Comparison of ENCODE assay signal across 1 cellular context in the genomic region with DNA sequence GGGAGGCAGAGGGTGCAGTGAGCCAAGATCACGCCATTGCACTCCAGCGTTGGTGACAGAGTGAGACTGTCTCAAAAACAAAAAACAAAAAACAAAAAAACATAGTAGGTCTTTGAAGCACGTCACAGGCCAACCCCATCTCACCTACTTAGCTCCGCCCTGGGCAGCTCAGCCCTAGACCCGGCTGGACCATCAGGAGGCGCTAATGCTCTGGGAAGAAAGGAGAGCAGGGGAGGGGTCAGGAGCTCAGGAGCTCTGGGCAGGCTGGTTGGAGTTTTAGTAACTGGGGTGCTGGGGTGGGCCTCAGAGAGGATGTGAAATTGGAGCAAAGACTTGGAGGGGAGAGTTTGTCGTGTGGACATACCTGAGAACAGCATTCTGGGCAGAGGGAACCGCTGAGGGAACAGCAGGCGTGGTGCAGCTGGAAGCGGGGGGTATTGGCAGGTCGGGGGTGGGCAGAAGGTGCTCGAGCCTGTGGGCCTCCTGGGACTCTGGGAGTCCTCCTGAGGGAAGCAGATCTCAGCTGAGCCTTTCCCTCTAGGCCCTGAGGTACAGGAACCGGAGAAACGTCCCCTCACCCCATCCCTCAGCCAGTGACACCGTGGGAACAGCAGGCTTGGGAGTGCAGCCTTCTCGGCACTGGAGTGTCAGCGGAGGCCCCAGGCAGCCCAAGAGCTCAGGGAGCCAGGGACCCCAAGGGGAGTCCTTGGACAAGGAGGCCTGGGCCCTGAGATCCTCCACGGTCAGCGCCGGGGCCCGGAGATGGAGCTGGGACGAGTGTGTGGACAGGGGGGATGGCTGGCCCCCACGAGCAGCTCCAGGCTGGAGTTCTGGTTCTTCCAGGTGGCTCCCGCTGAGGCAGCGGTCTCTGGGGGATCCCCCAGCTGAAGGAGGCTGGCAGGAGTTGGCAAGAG.
TF ChIP-seq lines count a peak whose summit lies in the region.

No MANE protein-coding gene starts in this region.

TF ChIP-seq in HepG2, 621 proteins besides CTCF, POLR2A, EP300 and RAD21:
- TF ChIP-seq, protein P1, sequence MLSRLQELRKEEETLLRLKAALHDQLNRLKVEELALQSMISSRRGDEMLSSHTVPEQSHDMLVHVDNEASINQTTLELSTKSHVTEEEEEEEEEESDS (CRISPR knock-in tag; IDR thresholded peaks at IDR 0.05; ENCODE audit: borderline replicate concordance) = no peak
- TF ChIP-seq ARNT2 (CRISPR knock-in tag; IDR thresholded peaks at IDR 0.05; ENCODE audit: low read depth) (no peak), ZNF883 (CRISPR knock-in tag; IDR thresholded peaks at IDR 0.05; ENCODE audit: not compliant biosample characterization) (peak; percentile 17), ZNF605 (CRISPR knock-in tag; IDR thresholded peaks at IDR 0.05) (0 out of 2 replicates have a peak, but pooled peaks have one; percentile 20), ZNF615 (CRISPR knock-in tag; IDR thresholded peaks at IDR 0.05; ENCODE audit: borderline replicate concordance) (no peak), ZNF382 (CRISPR knock-in tag; IDR thresholded peaks at IDR 0.05; ENCODE audit: borderline replicate concordance) (no peak), ZFP41 (CRISPR knock-in tag; IDR thresholded peaks at IDR 0.05; ENCODE audit: borderline replicate concordance) (no peak), NR1H2 (CRISPR knock-in tag; IDR thresholded peaks at IDR 0.05; ENCODE audit: borderline replicate concordance, low read depth) (no peak), ZSCAN20 (CRISPR knock-in tag; IDR thresholded peaks at IDR 0.05; ENCODE audit: borderline replicate concordance) (no peak), XRCC5 (optimal IDR thresholded peaks at IDR 0.05; ENCODE audit: low read length) (peak; percentile 21), ZSCAN25 (CRISPR knock-in tag; IDR thresholded peaks at IDR 0.05) (0 out of 2 replicates have a peak, but pooled peaks have one; percentile 32), TOE1 (CRISPR knock-in tag; IDR thresholded peaks at IDR 0.05) (no peak), SP1 (IDR thresholded peaks at IDR 0.05) (no peak), SP1 (CRISPR knock-in tag; IDR thresholded peaks at IDR 0.05) (0 out of 2 replicates have a peak, but pooled peaks have one; percentile 23), GATAD2A (CRISPR knock-in tag; IDR thresholded peaks at IDR 0.05) (no peak), ZKSCAN1 (IDR thresholded peaks at IDR 0.05; ENCODE audit: low read length) (peak; percentile 91), STAG1 (CRISPR knock-in tag; IDR thresholded peaks at IDR 0.05) (peak; percentile 26; the same call in 1 of the 2 replicates), ZFX (CRISPR knock-in tag; IDR thresholded peaks at IDR 0.05; ENCODE audit: low read depth) (0 out of 2 replicates have a peak, but pooled peaks have one; percentile 23), PTBP1 (IDR thresholded peaks at IDR 0.05; ENCODE audit: low read depth, low read length, poor library complexity, severe bottlenecking) (no peak), KLF15 (CRISPR knock-in tag; IDR thresholded peaks at IDR 0.05; ENCODE audit: borderline replicate concordance) (no peak), MAZ (IDR thresholded peaks at IDR 0.05; ENCODE audit: borderline replicate concordance, low read depth, low read length) (peak; percentile 43; the same call in 1 of the 2 replicates), MAZ (CRISPR knock-in tag; IDR thresholded peaks at IDR 0.05; ENCODE audit: low read depth) (no peak)
- TF ChIP-seq, protein P2, sequence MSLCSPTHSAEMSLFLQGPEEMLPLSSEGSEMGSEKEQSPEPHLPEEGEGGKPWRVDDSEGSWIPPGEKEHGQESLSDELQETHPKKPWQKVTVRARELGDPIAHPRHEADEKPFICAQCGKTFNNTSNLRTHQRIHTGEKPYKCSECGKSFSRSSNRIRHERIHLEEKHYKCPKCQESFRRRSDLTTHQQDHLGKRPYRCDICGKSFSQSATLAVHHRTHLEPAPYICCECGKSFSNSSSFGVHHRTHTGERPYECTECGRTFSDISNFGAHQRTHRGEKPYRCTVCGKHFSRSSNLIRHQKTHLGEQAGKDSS (CRISPR knock-in tag; IDR thresholded peaks at IDR 0.05; ENCODE audit: borderline replicate concordance, low read depth) = no peak
- TF ChIP-seq, protein P3, sequence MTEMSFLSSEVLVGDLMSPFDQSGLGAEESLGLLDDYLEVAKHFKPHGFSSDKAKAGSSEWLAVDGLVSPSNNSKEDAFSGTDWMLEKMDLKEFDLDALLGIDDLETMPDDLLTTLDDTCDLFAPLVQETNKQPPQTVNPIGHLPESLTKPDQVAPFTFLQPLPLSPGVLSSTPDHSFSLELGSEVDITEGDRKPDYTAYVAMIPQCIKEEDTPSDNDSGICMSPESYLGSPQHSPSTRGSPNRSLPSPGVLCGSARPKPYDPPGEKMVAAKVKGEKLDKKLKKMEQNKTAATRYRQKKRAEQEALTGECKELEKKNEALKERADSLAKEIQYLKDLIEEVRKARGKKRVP (CRISPR knock-in tag; IDR thresholded peaks at IDR 0.05) = no peak
- TF ChIP-seq, protein P4, sequence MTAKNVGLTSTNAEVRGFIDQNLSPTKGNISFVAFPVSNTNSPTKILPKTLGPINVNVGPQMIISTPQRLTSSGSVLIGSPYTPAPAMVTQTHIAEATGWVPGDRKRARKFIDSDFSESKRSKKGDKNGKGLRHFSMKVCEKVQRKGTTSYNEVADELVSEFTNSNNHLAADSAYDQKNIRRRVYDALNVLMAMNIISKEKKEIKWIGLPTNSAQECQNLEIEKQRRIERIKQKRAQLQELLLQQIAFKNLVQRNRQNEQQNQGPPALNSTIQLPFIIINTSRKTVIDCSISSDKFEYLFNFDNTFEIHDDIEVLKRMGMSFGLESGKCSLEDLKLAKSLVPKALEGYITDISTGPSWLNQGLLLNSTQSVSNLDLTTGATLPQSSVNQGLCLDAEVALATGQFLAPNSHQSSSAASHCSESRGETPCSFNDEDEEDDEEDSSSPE (CRISPR knock-in tag; IDR thresholded peaks at IDR 0.05) = no peak
- TF ChIP-seq, protein P5, sequence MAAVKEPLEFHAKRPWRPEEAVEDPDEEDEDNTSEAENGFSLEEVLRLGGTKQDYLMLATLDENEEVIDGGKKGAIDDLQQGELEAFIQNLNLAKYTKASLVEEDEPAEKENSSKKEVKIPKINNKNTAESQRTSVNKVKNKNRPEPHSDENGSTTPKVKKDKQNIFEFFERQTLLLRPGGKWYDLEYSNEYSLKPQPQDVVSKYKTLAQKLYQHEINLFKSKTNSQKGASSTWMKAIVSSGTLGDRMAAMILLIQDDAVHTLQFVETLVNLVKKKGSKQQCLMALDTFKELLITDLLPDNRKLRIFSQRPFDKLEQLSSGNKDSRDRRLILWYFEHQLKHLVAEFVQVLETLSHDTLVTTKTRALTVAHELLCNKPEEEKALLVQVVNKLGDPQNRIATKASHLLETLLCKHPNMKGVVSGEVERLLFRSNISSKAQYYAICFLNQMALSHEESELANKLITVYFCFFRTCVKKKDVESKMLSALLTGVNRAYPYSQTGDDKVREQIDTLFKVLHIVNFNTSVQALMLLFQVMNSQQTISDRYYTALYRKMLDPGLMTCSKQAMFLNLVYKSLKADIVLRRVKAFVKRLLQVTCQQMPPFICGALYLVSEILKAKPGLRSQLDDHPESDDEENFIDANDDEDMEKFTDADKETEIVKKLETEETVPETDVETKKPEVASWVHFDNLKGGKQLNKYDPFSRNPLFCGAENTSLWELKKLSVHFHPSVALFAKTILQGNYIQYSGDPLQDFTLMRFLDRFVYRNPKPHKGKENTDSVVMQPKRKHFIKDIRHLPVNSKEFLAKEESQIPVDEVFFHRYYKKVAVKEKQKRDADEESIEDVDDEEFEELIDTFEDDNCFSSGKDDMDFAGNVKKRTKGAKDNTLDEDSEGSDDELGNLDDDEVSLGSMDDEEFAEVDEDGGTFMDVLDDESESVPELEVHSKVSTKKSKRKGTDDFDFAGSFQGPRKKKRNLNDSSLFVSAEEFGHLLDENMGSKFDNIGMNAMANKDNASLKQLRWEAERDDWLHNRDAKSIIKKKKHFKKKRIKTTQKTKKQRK (IDR thresholded peaks at IDR 0.05; ENCODE audit: low read length) = no peak
- TF ChIP-seq, protein P6, sequence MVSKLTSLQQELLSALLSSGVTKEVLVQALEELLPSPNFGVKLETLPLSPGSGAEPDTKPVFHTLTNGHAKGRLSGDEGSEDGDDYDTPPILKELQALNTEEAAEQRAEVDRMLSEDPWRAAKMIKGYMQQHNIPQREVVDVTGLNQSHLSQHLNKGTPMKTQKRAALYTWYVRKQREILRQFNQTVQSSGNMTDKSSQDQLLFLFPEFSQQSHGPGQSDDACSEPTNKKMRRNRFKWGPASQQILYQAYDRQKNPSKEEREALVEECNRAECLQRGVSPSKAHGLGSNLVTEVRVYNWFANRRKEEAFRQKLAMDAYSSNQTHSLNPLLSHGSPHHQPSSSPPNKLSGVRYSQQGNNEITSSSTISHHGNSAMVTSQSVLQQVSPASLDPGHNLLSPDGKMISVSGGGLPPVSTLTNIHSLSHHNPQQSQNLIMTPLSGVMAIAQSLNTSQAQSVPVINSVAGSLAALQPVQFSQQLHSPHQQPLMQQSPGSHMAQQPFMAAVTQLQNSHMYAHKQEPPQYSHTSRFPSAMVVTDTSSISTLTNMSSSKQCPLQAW (CRISPR knock-in tag; IDR thresholded peaks at IDR 0.05) = 0 out of 2 replicates have a peak, but pooled peaks have one; percentile 38
- TF ChIP-seq, protein P7, sequence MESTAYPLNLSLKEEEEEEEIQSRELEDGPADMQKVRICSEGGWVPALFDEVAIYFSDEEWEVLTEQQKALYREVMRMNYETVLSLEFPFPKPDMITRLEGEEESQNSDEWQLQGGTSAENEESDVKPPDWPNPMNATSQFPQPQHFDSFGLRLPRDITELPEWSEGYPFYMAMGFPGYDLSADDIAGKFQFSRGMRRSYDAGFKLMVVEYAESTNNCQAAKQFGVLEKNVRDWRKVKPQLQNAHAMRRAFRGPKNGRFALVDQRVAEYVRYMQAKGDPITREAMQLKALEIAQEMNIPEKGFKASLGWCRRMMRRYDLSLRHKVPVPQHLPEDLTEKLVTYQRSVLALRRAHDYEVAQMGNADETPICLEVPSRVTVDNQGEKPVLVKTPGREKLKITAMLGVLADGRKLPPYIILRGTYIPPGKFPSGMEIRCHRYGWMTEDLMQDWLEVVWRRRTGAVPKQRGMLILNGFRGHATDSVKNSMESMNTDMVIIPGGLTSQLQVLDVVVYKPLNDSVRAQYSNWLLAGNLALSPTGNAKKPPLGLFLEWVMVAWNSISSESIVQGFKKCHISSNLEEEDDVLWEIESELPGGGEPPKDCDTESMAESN (CRISPR knock-in tag; conservative IDR thresholded peaks at IDR 0.05) = no peak
- TF ChIP-seq, protein P8, sequence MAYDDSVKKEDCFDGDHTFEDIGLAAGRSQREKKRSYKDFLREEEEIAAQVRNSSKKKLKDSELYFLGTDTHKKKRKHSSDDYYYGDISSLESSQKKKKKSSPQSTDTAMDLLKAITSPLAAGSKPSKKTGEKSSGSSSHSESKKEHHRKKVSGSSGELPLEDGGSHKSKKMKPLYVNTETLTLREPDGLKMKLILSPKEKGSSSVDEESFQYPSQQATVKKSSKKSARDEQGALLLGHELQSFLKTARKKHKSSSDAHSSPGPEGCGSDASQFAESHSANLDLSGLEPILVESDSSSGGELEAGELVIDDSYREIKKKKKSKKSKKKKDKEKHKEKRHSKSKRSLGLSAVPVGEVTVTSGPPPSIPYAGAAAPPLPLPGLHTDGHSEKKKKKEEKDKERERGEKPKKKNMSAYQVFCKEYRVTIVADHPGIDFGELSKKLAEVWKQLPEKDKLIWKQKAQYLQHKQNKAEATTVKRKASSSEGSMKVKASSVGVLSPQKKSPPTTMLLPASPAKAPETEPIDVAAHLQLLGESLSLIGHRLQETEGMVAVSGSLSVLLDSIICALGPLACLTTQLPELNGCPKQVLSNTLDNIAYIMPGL (CRISPR knock-in tag; IDR thresholded peaks at IDR 0.05; ENCODE audit: borderline replicate concordance in 1 of 2, low read depth in 1 of 2) = peak; percentile 45 to 63; a peak in 2 of 4 replicates
- TF ChIP-seq, protein P9, sequence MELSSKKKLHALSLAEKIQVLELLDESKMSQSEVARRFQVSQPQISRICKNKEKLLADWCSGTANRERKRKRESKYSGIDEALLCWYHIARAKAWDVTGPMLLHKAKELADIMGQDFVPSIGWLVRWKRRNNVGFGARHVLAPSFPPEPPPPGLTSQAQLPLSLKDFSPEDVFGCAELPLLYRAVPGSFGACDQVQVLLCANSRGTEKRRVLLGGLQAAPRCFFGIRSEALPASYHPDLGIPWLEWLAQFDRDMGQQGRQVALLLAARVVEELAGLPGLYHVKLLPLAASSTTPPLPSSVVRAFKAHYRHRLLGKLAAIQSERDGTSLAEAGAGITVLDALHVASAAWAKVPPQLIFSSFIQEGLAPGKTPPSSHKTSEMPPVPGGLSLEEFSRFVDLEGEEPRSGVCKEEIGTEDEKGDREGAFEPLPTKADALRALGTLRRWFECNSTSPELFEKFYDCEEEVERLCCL (CRISPR knock-in tag; IDR thresholded peaks at IDR 0.05; ENCODE audit: borderline replicate concordance) = no peak
- TF ChIP-seq, protein P10, sequence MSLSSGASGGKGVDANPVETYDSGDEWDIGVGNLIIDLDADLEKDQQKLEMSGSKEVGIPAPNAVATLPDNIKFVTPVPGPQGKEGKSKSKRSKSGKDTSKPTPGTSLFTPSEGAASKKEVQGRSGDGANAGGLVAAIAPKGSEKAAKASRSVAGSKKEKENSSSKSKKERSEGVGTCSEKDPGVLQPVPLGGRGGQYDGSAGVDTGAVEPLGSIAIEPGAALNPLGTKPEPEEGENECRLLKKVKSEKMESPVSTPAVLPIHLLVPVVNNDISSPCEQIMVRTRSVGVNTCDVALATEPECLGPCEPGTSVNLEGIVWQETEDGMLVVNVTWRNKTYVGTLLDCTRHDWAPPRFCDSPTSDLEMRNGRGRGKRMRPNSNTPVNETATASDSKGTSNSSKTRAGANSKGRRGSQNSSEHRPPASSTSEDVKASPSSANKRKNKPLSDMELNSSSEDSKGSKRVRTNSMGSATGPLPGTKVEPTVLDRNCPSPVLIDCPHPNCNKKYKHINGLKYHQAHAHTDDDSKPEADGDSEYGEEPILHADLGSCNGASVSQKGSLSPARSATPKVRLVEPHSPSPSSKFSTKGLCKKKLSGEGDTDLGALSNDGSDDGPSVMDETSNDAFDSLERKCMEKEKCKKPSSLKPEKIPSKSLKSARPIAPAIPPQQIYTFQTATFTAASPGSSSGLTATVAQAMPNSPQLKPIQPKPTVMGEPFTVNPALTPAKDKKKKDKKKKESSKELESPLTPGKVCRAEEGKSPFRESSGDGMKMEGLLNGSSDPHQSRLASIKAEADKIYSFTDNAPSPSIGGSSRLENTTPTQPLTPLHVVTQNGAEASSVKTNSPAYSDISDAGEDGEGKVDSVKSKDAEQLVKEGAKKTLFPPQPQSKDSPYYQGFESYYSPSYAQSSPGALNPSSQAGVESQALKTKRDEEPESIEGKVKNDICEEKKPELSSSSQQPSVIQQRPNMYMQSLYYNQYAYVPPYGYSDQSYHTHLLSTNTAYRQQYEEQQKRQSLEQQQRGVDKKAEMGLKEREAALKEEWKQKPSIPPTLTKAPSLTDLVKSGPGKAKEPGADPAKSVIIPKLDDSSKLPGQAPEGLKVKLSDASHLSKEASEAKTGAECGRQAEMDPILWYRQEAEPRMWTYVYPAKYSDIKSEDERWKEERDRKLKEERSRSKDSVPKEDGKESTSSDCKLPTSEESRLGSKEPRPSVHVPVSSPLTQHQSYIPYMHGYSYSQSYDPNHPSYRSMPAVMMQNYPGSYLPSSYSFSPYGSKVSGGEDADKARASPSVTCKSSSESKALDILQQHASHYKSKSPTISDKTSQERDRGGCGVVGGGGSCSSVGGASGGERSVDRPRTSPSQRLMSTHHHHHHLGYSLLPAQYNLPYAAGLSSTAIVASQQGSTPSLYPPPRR (CRISPR knock-in tag; IDR thresholded peaks at IDR 0.05; ENCODE audit: borderline replicate concordance) = no peak
